Comparison of ENCODE assay signal across 1 cellular context in the genomic region with DNA sequence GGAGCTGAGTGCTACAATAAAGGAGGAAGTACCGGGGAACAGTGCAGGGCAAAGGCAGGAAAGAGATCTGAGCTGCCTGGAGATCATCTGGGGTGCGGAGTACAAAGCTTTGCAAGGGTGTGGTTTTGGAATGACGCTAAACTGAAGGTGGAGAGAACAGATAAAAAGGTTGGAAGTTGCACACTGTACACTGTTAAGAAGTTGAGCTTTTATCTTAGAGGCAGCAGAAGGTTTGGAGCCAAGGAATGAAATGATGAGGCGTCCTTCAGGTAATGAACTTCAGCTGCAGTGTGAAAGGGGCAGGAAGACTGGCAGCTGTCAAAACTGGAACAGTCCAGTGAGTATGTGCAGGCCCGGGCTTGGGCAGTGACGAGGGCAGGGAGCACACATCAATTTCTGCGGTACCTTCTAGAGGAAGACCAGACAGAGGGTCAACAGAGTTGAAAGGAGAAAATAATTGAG.
TF ChIP-seq lines count a peak whose summit lies in the region.

No MANE protein-coding gene starts in this region.

TF ChIP-seq in GM12878, 131 proteins besides CTCF, POLR2A, EP300 and RAD21:
- TF ChIP-seq KAT2A (conservative IDR thresholded peaks at IDR 0.05; ENCODE audit: control insufficient read depth, low read depth, low read length) = no peak
- TF ChIP-seq, protein P1, sequence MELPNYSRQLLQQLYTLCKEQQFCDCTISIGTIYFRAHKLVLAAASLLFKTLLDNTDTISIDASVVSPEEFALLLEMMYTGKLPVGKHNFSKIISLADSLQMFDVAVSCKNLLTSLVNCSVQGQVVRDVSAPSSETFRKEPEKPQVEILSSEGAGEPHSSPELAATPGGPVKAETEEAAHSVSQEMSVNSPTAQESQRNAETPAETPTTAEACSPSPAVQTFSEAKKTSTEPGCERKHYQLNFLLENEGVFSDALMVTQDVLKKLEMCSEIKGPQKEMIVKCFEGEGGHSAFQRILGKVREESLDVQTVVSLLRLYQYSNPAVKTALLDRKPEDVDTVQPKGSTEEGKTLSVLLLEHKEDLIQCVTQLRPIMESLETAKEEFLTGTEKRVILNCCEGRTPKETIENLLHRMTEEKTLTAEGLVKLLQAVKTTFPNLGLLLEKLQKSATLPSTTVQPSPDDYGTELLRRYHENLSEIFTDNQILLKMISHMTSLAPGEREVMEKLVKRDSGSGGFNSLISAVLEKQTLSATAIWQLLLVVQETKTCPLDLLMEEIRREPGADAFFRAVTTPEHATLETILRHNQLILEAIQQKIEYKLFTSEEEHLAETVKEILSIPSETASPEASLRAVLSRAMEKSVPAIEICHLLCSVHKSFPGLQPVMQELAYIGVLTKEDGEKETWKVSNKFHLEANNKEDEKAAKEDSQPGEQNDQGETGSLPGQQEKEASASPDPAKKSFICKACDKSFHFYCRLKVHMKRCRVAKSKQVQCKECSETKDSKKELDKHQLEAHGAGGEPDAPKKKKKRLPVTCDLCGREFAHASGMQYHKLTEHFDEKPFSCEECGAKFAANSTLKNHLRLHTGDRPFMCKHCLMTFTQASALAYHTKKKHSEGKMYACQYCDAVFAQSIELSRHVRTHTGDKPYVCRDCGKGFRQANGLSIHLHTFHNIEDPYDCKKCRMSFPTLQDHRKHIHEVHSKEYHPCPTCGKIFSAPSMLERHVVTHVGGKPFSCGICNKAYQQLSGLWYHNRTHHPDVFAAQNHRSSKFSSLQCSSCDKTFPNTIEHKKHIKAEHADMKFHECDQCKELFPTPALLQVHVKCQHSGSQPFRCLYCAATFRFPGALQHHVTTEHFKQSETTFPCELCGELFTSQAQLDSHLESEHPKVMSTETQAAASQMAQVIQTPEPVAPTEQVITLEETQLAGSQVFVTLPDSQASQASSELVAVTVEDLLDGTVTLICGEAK (IDR thresholded peaks at IDR 0.05; ENCODE audit: borderline replicate concordance) = no peak
- TF ChIP-seq, protein P2, sequence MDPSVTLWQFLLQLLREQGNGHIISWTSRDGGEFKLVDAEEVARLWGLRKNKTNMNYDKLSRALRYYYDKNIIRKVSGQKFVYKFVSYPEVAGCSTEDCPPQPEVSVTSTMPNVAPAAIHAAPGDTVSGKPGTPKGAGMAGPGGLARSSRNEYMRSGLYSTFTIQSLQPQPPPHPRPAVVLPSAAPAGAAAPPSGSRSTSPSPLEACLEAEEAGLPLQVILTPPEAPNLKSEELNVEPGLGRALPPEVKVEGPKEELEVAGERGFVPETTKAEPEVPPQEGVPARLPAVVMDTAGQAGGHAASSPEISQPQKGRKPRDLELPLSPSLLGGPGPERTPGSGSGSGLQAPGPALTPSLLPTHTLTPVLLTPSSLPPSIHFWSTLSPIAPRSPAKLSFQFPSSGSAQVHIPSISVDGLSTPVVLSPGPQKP (IDR thresholded peaks at IDR 0.05; ENCODE audit: low read depth, low read length) = no peak
- TF ChIP-seq RBBP5 (conservative IDR thresholded peaks at IDR 0.05) = no peak
TF ChIP-seq in GM12878: peak in this region for 0.
